In genomic region chr17:49580981-49581644, GRCh38 we compare ENCODE assay signal across 19 cellular contexts. TPM values are rescaled to one million over a fixed set of nuclear protein-coding genes. Genes with fewer than 3 reads are reported as not detected.
DNase-seq lines count a peak whose midpoint lies in the region; ATAC-seq, FAIRE-seq and TF ChIP-seq lines count a peak whose summit lies in the region.
"Had no signal": no experiment of that assay in that cellular context is flagged by ENCODE, and none has a peak within 500 bp of the region (broad histone marks: within the 10 kb centered on the region; RNA-seq: fewer than 3 reads in every experiment).

No MANE protein-coding gene starts in this region.

- BruUV-seq in K562 (replicated peaks; lab: Mats Ljungman, UMichigan) = no TSS peak

- H2BK5ac ChIP-seq in neuronal stem cell (ENCODE audit: low read length) = no peak overlapping the region

- H3K18ac ChIP-seq in neuronal stem cell (ENCODE audit: low read length) = no peak overlapping the region

- H2AK5ac ChIP-seq in neuronal stem cell (ENCODE audit: low read depth, low read length) = peak overlapping the region; percentile 36

- no peak overlapping the region for H3K4ac ChIP-seq in neuronal stem cell (ENCODE audit: low read length)

- H2BK15ac ChIP-seq in neuronal stem cell (ENCODE audit: low read length) = no peak overlapping the region

- intact Hi-C loops in K562 (cut with micrococcal nuclease) = no loop called here

- H3K9ac ChIP-seq in K562 (ENCODE audit: insufficient read depth in 1 of 2, low read depth in 2 of 2, low read length in 2 of 2) (0 out of 4 replicates have a peak overlapping the region, but pooled peaks of 1 of the 2 experiments have one; percentile 19), neuronal stem cell (ENCODE audit: low read depth, low read length, poor library complexity) (no peak overlapping the region)
- H3K9ac ChIP-seq: BLaER1 treated with 17β-estradiol and CSF1 and Interleukin-3, amounts not matched to agents 10 nM and 100 nM; SK-N-SH had no signal

- H3K27ac Mint-ChIP-seq in naive thymus-derived CD8-positive, alpha-beta T cell = no peak overlapping the region
- H3K27ac Mint-ChIP-seq: CD4-positive, alpha-beta memory T cell had no signal

- no peak for TF ChIP-seq CTCF in K562 (IDR thresholded peaks at IDR 0.05 in 2 of 3, conservative IDR thresholded peaks at IDR 0.05 in 1 of 3; ENCODE audit: insufficient read depth in 2 of 3, low read depth in 1 of 3, low read length in 3 of 3)

- FAIRE-seq in K562 (lab: Jason Lieb, UNC) = no peak

- no peaks in the 10 kb centered on the region for H3K79me1 ChIP-seq in neuronal stem cell (ENCODE audit: low read depth, low read length)

- H3K4me1 Mint-ChIP-seq in naive thymus-derived CD8-positive, alpha-beta T cell = peaks cover 2 to 10% (median 4%) of the 10 kb centered on the region in 4 donors

- TF ChIP-seq POLR2A in K562 (conservative IDR thresholded peaks at IDR 0.05) = no peak

- H2BK120ac ChIP-seq in neuronal stem cell (ENCODE audit: low read depth, low read length) = no peak overlapping the region

- TF ChIP-seq EP300 in K562 (IDR thresholded peaks at IDR 0.05; ENCODE audit: low read length) = no peak

- peaks cover 0 to 2% (median 0%) of the 10 kb centered on the region in 3 donors for H3K36me3 Mint-ChIP-seq in naive thymus-derived CD8-positive, alpha-beta T cell

- peaks cover 0 to 2% (median 0%) of the 10 kb centered on the region in 9 donors for H3K9me3 Mint-ChIP-seq in naive thymus-derived CD8-positive, alpha-beta T cell
- H3K9me3 Mint-ChIP-seq: CD4-positive, alpha-beta memory T cell had no signal

- H4K20me1 ChIP-seq in K562 (replicated peaks; ENCODE audit: control insufficient read depth, insufficient read depth, low read length) = peaks cover 7% of the 10 kb centered on the region

- H2AFZ ChIP-seq in K562 (ENCODE audit: low read depth, low read length) (no peak overlapping the region), neuronal stem cell (ENCODE audit: low read length) (no peak overlapping the region)

- in situ Hi-C loops in K562 (cut with MboI) = no loop called here

- POLR2A ChIA-PET in K562 (lab: Yijun Ruan, JAX) = interaction anchor here (0.5 to 1.5 kb wide), 3 partner anchors 104 to 279 kb away, joined by 3 to 5 read pairs (median 5); no protein-coding TSS in a partner anchor
- POLR2A ChIA-PET in naive thymus-derived CD8-positive, alpha-beta T cell (lab: Charles Lee) = interaction anchor here (0.7 kb wide), 1 partner anchor 414 kb away, joined by 4 read pairs; no protein-coding TSS in a partner anchor

- H3K27me3 ChIP-seq in K562 (ENCODE audit: control insufficient read depth in 2 of 2, insufficient read depth in 2 of 2, low read length in 2 of 2) (no peaks in the 10 kb centered on the region; a peak in 1 of 5 replicates), neuronal stem cell (ENCODE audit: control insufficient read depth in 3 of 3, insufficient read depth in 3 of 3, low read depth in 1 of 3, low read length in 3 of 3) (peaks cover 0 to 24% (median 4%) of the 10 kb centered on the region in 3 experiments)

- no peaks in the 10 kb centered on the region for H3K9me3 ChIP-seq in K562 (replicated peaks; ENCODE audit: control insufficient read depth, insufficient read depth, low read depth, low read length)
- peaks cover 0 to 2% of the 10 kb centered on the region in 2 donors for H3K9me3 ChIP-seq in neuronal stem cell (replicated peaks in 1 of 2; ENCODE audit: control insufficient read depth in 2 of 2, insufficient read depth in 1 of 2, low read depth in 1 of 2, low read length in 2 of 2)
- H3K9me3 ChIP-seq: BLaER1 treated with 17β-estradiol and CSF1 and Interleukin-3, amounts not matched to agents 10 nM and 100 nM; HAP-1; SK-N-SH had no signal

- H3K4me3 ChIP-seq in K562 (no peak overlapping the region), neuronal stem cell (ENCODE audit: low read length in 2 of 2) (no peak overlapping the region)
- H3K4me3 ChIP-seq: BLaER1 treated with 17β-estradiol and CSF1 and Interleukin-3, amounts not matched to agents 10 nM and 100 nM; HAP-1 had no signal

- no peaks in the 10 kb centered on the region for H3K9me1 ChIP-seq in K562 (ENCODE audit: control insufficient read depth, insufficient read depth, low read length)

- peak overlapping the region; percentile 7 for H2BK12ac ChIP-seq in neuronal stem cell (ENCODE audit: low read length)

- no peak overlapping the region for H3K14ac ChIP-seq in neuronal stem cell (ENCODE audit: low read length)

- H4K91ac ChIP-seq in neuronal stem cell (ENCODE audit: low read depth, low read length, poor library complexity) = no peak overlapping the region

- ATAC-seq in K562 = no peak
- ATAC-seq in naive thymus-derived CD8-positive, alpha-beta T cell = no peak

- no peak overlapping the region for H3K23ac ChIP-seq in neuronal stem cell (ENCODE audit: low read depth, low read length, poor library complexity)

- no peak for TF ChIP-seq RAD21 in K562 (CRISPR knock-in tag; conservative IDR thresholded peaks at IDR 0.05 in 1 of 2, IDR thresholded peaks at IDR 0.05 in 1 of 2)

- WGBS in K562 (ENCODE audit: insufficient coverage, low coverage, missing lambda C conversion rate) = 48% methylated on average over 10 of the region's 12 CpGs
- WGBS in neuronal stem cell (ENCODE audit: extremely low coverage in 2 of 2, insufficient read length in 2 of 2, insufficient replicate concordance in 1 of 2), 2 donors = no CpG with 5 or more reads among the region's 12 CpGs

- H3K4me2 ChIP-seq in K562 (ENCODE audit: insufficient read depth, low read length) (no peak overlapping the region), neuronal stem cell (ENCODE audit: insufficient read depth, low read length, poor library complexity, severe bottlenecking) (no peak overlapping the region)
- H3K4me2 ChIP-seq: BLaER1 treated with 17β-estradiol and CSF1 and Interleukin-3, amounts not matched to agents 10 nM and 100 nM; SK-N-SH had no signal

- H3K4me1 ChIP-seq in K562 (replicated peaks in 1 of 2; ENCODE audit: control insufficient read depth in 2 of 2, insufficient read depth in 2 of 2, low read length in 2 of 2) = peaks cover 8 to 42% of the 10 kb centered on the region in 2 experiments; a peak in 4 of 5 replicates
- peaks cover 6% of the 10 kb centered on the region in 2 donors for H3K4me1 ChIP-seq in neuronal stem cell (ENCODE audit: control insufficient read depth in 2 of 2, insufficient read depth in 1 of 2, low read depth in 1 of 2, low read length in 2 of 2)

- H3K36me3 ChIP-seq in K562 (ENCODE audit: control insufficient read depth, insufficient read depth, low read length) (no peaks in the 10 kb centered on the region), neuronal stem cell (replicated peaks in 1 of 2; ENCODE audit: control insufficient read depth in 2 of 2, insufficient read depth in 2 of 2, low read length in 2 of 2) (no peaks in the 10 kb centered on the region)
- H3K36me3 ChIP-seq: BLaER1 treated with 17β-estradiol and CSF1 and Interleukin-3, amounts not matched to agents 10 nM and 100 nM; HAP-1 had no signal

- no peak overlapping the region for H4K8ac ChIP-seq in neuronal stem cell (ENCODE audit: low read depth, low read length)

- H3K27ac ChIP-seq in K562 (ENCODE audit: extremely low read depth, low read depth, low read length) = no peak overlapping the region
- H3K27ac ChIP-seq in neuronal stem cell (replicated peaks; ENCODE audit: low read length) = no peak overlapping the region
- H3K27ac ChIP-seq: BLaER1 treated with 17β-estradiol and CSF1 and Interleukin-3, amounts not matched to agents 10 nM and 100 nM; RWPE1 had no signal

- H3K27me3 Mint-ChIP-seq in naive thymus-derived CD8-positive, alpha-beta T cell = peaks cover 0 to 23% (median 13%) of the 10 kb centered on the region in 5 donors

- DNase-seq in NCI-H2171 treated with DMSO at 0.1 percent for 48 hours (lab: John Stamatoyannopoulos, UW) (peak; percentile 45), NCI-H2171 (lab: John Stamatoyannopoulos, UW) (no peak), K562 (ENCODE audit: extremely low read depth in 1 of 4, low spot score in 3 of 4) (no peak), neuronal stem cell (ENCODE audit: low spot score) (no peak), NCI-H69 (lab: John Stamatoyannopoulos, UW) (no peak), NCI-H1694 (lab: John Stamatoyannopoulos, UW) (no peak)
- no peak for DNase-seq in naive thymus-derived CD8-positive, alpha-beta T cell
- DNase-seq: 8988T; CD4-positive, alpha-beta memory T cell; GDM1; NCI-H1105; NCI-H146; NCI-H2029 treated with DMSO at 0.1 percent for 48 hours; SIG-M5 had no signal

- CTCF ChIA-PET in K562 (lab: Yijun Ruan, JAX; ENCODE audit: low intra/inter-chr PET ratio) = no interaction called here

- no peak overlapping the region for H3K4me3 Mint-ChIP-seq in naive thymus-derived CD8-positive, alpha-beta T cell
- H3K4me3 Mint-ChIP-seq: CD4-positive, alpha-beta memory T cell had no signal

- H3K79me2 ChIP-seq in K562 (ENCODE audit: control insufficient read depth, insufficient read depth, low read length) = no peaks in the 10 kb centered on the region

TF ChIP-seq in K562, 482 proteins besides CTCF, POLR2A, EP300 and RAD21:
- TF ChIP-seq ESRRA (IDR thresholded peaks at IDR 0.05; ENCODE audit: borderline replicate concordance, low read depth) (0 out of 2 replicates have a peak, but pooled peaks have one; percentile 23), RBM39 (optimal IDR thresholded peaks at IDR 0.05; ENCODE audit: low read depth, low read length) (no peak), ZNF75A (CRISPR knock-in tag; IDR thresholded peaks at IDR 0.05) (no peak), LARP7 (IDR thresholded peaks at IDR 0.05) (no peak)

RNA-seq across cellular contexts. Expression of gene NXPH3, which starts 5.4 kb away (rescaled TPM):
- 0.32 and 0.37 TPM in 2 replicates for total RNA-seq in K562 (2011; cell fraction: chromatin; rRNA removed; ENCODE audit: low replicate concordance)
- total RNA-seq in K562 (2011; cell fraction: nucleolus; rRNA removed) = 0.53 and 0.67 TPM in 2 replicates
- total RNA-seq in K562 (2011; cell fraction: nucleoplasm; rRNA removed) = 0.23 and 0.37 TPM in 2 replicates
- total RNA-seq in K562 (2014; rRNA removed) (0.05 and 0.16 TPM in 2 replicates), K562 (2014; rRNA removed; fragmentation: Illumina TruSeq; extraction: Trizol) (0.07 and 0.10 TPM in 2 replicates), K562 (2015; rRNA removed; fragmentation: Illumina TruSeq; extraction: Trizol) (0.04 and 0.08 TPM in 2 replicates), K562 (2021) (0.13 and 0.27 TPM in 2 replicates)
- polyA plus RNA-seq in K562 (2011; rRNA removed) (0.06 and 0.14 TPM in 2 replicates), K562 (2014; fragmentation: Illumina TruSeq; extraction: Trizol) (0.17 and 0.18 TPM in 2 replicates), K562 (2014; fragmentation: Nextera tagmentation; extraction: Ambion mirVana) (not detected), K562 (2014; rRNA removed) (0.05 and 0.08 TPM in 2 replicates)
- polyA plus RNA-seq in K562 (2011; cell fraction: cytosol; rRNA removed) = 0.15 and 0.42 TPM in 2 replicates
- polyA plus RNA-seq in K562 (2011; cell fraction: nucleus; rRNA removed) = 0.07 and 0.20 TPM in 2 replicates
- 0.09 and 0.12 TPM in 2 replicates for polyA plus RNA-seq in K562 (2012)
- polyA minus RNA-seq in K562 (2011; rRNA and poly(A)+ RNA removed) = 0.27 and 0.32 TPM in 2 replicates
- polyA minus RNA-seq in K562 (2011; cell fraction: cytosol; rRNA and poly(A)+ RNA removed) = not detected in 2 replicates
- 0.27 and 0.33 TPM in 2 replicates for polyA minus RNA-seq in K562 (2011; cell fraction: nucleus; rRNA and poly(A)+ RNA removed)
- polyA plus RNA-seq in neuronal stem cell (2013, experiment 1 of 2) = 2.9 TPM
- 2.8 TPM for polyA plus RNA-seq in neuronal stem cell (2013, experiment 2 of 2)
- not detected for total RNA-seq in naive thymus-derived CD8-positive, alpha-beta T cell
- polyA plus RNA-seq in naive thymus-derived CD8-positive, alpha-beta T cell = not detected
- total RNA-seq: CD4-positive, alpha-beta memory T cell; Daoy had no signal
- polyA plus RNA-seq: CD4-positive, alpha-beta memory T cell had no signal
